In genomic region chr15:64717130-64717529, GRCh38 we compare ENCODE assay signal across 26 cellular contexts. TPM values are rescaled to one million over a fixed set of nuclear protein-coding genes. Genes with fewer than 3 reads are reported as not detected.
DNase-seq lines count a peak whose midpoint lies in the region; ATAC-seq and TF ChIP-seq lines count a peak whose summit lies in the region.
"Had no signal": no experiment of that assay in that cellular context is flagged by ENCODE, and none has a peak within 500 bp of the region (broad histone marks: within the 10 kb centered on the region; RNA-seq: fewer than 3 reads in every experiment).

No MANE protein-coding gene starts in this region.

- no peaks in the 10 kb centered on the region for H3K36me3 ChIP-seq in left lung
- H3K36me3 ChIP-seq in stomach = peaks cover 0 to 38% (median 7%) of the 10 kb centered on the region in 4 donors
- H3K36me3 ChIP-seq in mesenchymal stem cell (ENCODE audit: control insufficient read depth in 1 of 2, insufficient read depth in 2 of 2, low read depth in 1 of 2, low read length in 2 of 2) = no peaks in the 10 kb centered on the region
- H3K36me3 ChIP-seq: HAP-1 had no signal

- no peak for DNase-seq in activated naive CD4-positive, alpha-beta T cell treated with Interleukin-2 at 50 U/mL for 16 hours
- DNase-seq in T-cell (no peak), left lung (no peak), stomach (no peak), mesenchymal stem cell (no peak)
- DNase-seq in T-helper 2 cell treated with Interferon-gamma antibody and Interleukin-4, amounts not matched to agents 5 μg/mL and 100 μg/mL, for 36 hours (ENCODE audit: low spot score) = no peak
- DNase-seq: activated CD4-positive, alpha-beta T cell treated with anti-CD3 and anti-CD28 coated beads, Interleukin-2, amount 50 U/mL, for 4 hours; activated CD8-positive, alpha-beta memory T cell treated with anti-CD3 and anti-CD28 coated beads, Interleukin-2, amount 50 U/mL, for 4 hours; activated naive CD8-positive, alpha-beta T cell treated with anti-CD3 and anti-CD28 coated beads, Interleukin-2, amount 50 U/mL, for 24 hours; cerebellar nuclear complex; foreskin fibroblast; GDM1; hippocampal formation; immature natural killer cell; mucosa of descending colon; NCI-H1048; NCI-H187; NCI-H345; stimulated activated CD8-positive, alpha-beta memory T cell treated with anti-CD3 and anti-CD28 coated beads, Interleukin-4, amount 100 ng/mL, for 48 hours; T-helper 9 cell had no signal

- no peak overlapping the region for H2AFZ ChIP-seq in mesenchymal stem cell (ENCODE audit: low read depth, low read length)

- no peak overlapping the region for H3K23ac ChIP-seq in mesenchymal stem cell (ENCODE audit: low read length in 2 of 2)

- H3K4me1 ChIP-seq in left lung (peaks cover 0 to 16% of the 10 kb centered on the region in 2 donors), stomach (peaks cover 0 to 4% (median 0%) of the 10 kb centered on the region in 4 donors), mesenchymal stem cell (ENCODE audit: control insufficient read depth, insufficient read depth, low read depth, low read length) (no peaks in the 10 kb centered on the region)
- H3K4me1 ChIP-seq: HAP-1 had no signal

- no peak for TF ChIP-seq POLR2A in stomach (IDR thresholded peaks at IDR 0.05)

- no peaks in the 10 kb centered on the region for H3K36me3 Mint-ChIP-seq in activated naive CD4-positive, alpha-beta T cell treated with anti-CD3 and anti-CD28 coated beads, Interleukin-2, amount 50 U/mL, for 24 hours
- no peaks in the 10 kb centered on the region for H3K36me3 Mint-ChIP-seq in T-cell
- no peaks in the 10 kb centered on the region for H3K36me3 Mint-ChIP-seq in T-helper 2 cell treated with Interferon-gamma antibody and Interleukin-4, amounts not matched to agents 5 μg/mL and 100 μg/mL, for 36 hours (ENCODE audit: low read depth)
- H3K36me3 Mint-ChIP-seq: immature natural killer cell had no signal

- TF ChIP-seq EP300 in stomach (IDR thresholded peaks at IDR 0.05) = no peak

- H3K4me3 ChIP-seq in left lung (no peak overlapping the region), stomach (no peak overlapping the region), mesenchymal stem cell (ENCODE audit: insufficient read depth in 1 of 2, low read depth in 1 of 2, low read length in 2 of 2) (no peak overlapping the region)
- H3K4me3 ChIP-seq: A549, HAP-1, mucosa of descending colon had no signal

- no peak for TF ChIP-seq CTCF in left lung (IDR thresholded peaks at IDR 0.05)
- no peak for TF ChIP-seq CTCF in stomach (IDR thresholded peaks at IDR 0.05)

- H2AK5ac ChIP-seq in mesenchymal stem cell (ENCODE audit: low read length, severe bottlenecking) = no peak overlapping the region

- 74 to 90% (median 89%) methylated on average over 7 of the region's 7 CpGs for WGBS in stomach, 5 donors
- WGBS in mesenchymal stem cell = 98% methylated on average over 7 of the region's 7 CpGs

- H3K18ac ChIP-seq in mesenchymal stem cell (ENCODE audit: low read depth in 1 of 2, low read length in 2 of 2) = no peak overlapping the region

- H3K4ac ChIP-seq in mesenchymal stem cell (ENCODE audit: low read depth in 1 of 2, low read length in 2 of 2) = no peak overlapping the region

- H4K91ac ChIP-seq in mesenchymal stem cell (ENCODE audit: low read length) = no peak overlapping the region

- no peak overlapping the region for H2BK5ac ChIP-seq in mesenchymal stem cell (ENCODE audit: low read depth, low read length, poor library complexity, severe bottlenecking)

- H3K9me3 ChIP-seq in left lung (no peaks in the 10 kb centered on the region), stomach (no peaks in the 10 kb centered on the region), mesenchymal stem cell (ENCODE audit: control insufficient read depth, low read length) (no peaks in the 10 kb centered on the region)
- H3K9me3 ChIP-seq: A549, HAP-1, mucosa of descending colon had no signal

- H3K9me3 Mint-ChIP-seq in activated naive CD4-positive, alpha-beta T cell treated with anti-CD3 and anti-CD28 coated beads, Interleukin-2, amount 50 U/mL, for 24 hours = no peaks in the 10 kb centered on the region
- H3K9me3 Mint-ChIP-seq in T-cell = no peaks in the 10 kb centered on the region
- no peaks in the 10 kb centered on the region for H3K9me3 Mint-ChIP-seq in T-helper 2 cell treated with Interferon-gamma antibody and Interleukin-4, amounts not matched to agents 5 μg/mL and 100 μg/mL, for 36 hours
- H3K9me3 Mint-ChIP-seq: activated naive CD8-positive, alpha-beta T cell treated with anti-CD3 and anti-CD28 coated beads, Interleukin-2, amount 50 U/mL, for 24 hours; immature natural killer cell; neural crest cell had no signal

- H3K4me1 Mint-ChIP-seq in activated naive CD4-positive, alpha-beta T cell treated with anti-CD3 and anti-CD28 coated beads, Interleukin-2, amount 50 U/mL, for 24 hours = peaks cover 18% of the 10 kb centered on the region
- peaks cover 15 to 19% (median 16%) of the 10 kb centered on the region in 3 donors for H3K4me1 Mint-ChIP-seq in T-cell
- peaks cover 2% of the 10 kb centered on the region for H3K4me1 Mint-ChIP-seq in T-helper 2 cell treated with Interferon-gamma antibody and Interleukin-4, amounts not matched to agents 5 μg/mL and 100 μg/mL, for 36 hours (ENCODE audit: low read depth)
- H3K4me1 Mint-ChIP-seq: immature natural killer cell had no signal

- H2BK15ac ChIP-seq in mesenchymal stem cell (ENCODE audit: low read depth, poor library complexity, severe bottlenecking) = no peak overlapping the region

- POLR2A ChIA-PET in T-cell (lab: Charles Lee) = interaction anchor here in 1 of 2 donors (0.6 kb wide), 1 partner anchor 443 kb away, joined by 4 read pairs; no protein-coding TSS in a partner anchor

- H3K9ac ChIP-seq in mesenchymal stem cell (ENCODE audit: low read length) = no peak overlapping the region

- H4K8ac ChIP-seq in mesenchymal stem cell (ENCODE audit: low read length) = no peak overlapping the region

- intact Hi-C loops in left lung (cut with DNase I) = no loop called here
- intact Hi-C loops in stomach (cut with DNase I; ENCODE audit: low total_unique reads) = no loop called here

- ATAC-seq in T-cell (replicated peaks in 1 of 4) (peak; percentile 23 to 68 (median 38)), left lung (no peak), GM18909 (IDR thresholded peaks at IDR 0.05; ENCODE audit: poor library complexity, unreplicated experiment) (no peak)
- ATAC-seq: activated naive CD8-positive, alpha-beta T cell treated with anti-CD3 and anti-CD28 coated beads, Interleukin-2, amount 50 U/mL, for 24 hours; mucosa of descending colon had no signal

- no peak overlapping the region for H2BK120ac ChIP-seq in mesenchymal stem cell (ENCODE audit: low read depth, low read length)

- no peak overlapping the region for H3K4me2 ChIP-seq in mesenchymal stem cell (ENCODE audit: low read length, poor library complexity, severe bottlenecking)
- H3K4me2 ChIP-seq: A549 had no signal

- CTCF ChIA-PET in T-cell (lab: Charles Lee) = interaction anchor here (0.6 to 2.6 kb wide), 4 partner anchors 11 to 17 kb away, joined by 3 to 10 read pairs (median 4); no protein-coding TSS in a partner anchor

- H3K27ac ChIP-seq in left lung (peak overlapping the region; percentile 19 to 64), stomach (peak overlapping the region in 4 of 5 donors; percentile 66 to 74 (median 70)), mesenchymal stem cell (ENCODE audit: low read length, poor library complexity, severe bottlenecking) (no peak overlapping the region)
- H3K27ac ChIP-seq: A549 had no signal

- H3K27ac Mint-ChIP-seq in activated naive CD4-positive, alpha-beta T cell treated with anti-CD3 and anti-CD28 coated beads, Interleukin-2, amount 50 U/mL, for 24 hours = peak overlapping the region; percentile 96
- H3K27ac Mint-ChIP-seq in T-cell = peak overlapping the region; percentile 74 to 77
- no peak overlapping the region for H3K27ac Mint-ChIP-seq in T-helper 2 cell treated with Interferon-gamma antibody and Interleukin-4, amounts not matched to agents 5 μg/mL and 100 μg/mL, for 36 hours
- H3K27ac Mint-ChIP-seq: activated naive CD8-positive, alpha-beta T cell treated with anti-CD3 and anti-CD28 coated beads, Interleukin-2, amount 50 U/mL, for 24 hours; immature natural killer cell had no signal

- H3K4me3 Mint-ChIP-seq in activated naive CD4-positive, alpha-beta T cell treated with anti-CD3 and anti-CD28 coated beads, Interleukin-2, amount 50 U/mL, for 24 hours = no peak overlapping the region
- H3K4me3 Mint-ChIP-seq in T-cell = peak overlapping the region in 1 of 3 donors; percentile 48
- H3K4me3 Mint-ChIP-seq in T-helper 2 cell treated with Interferon-gamma antibody and Interleukin-4, amounts not matched to agents 5 μg/mL and 100 μg/mL, for 36 hours = no peak overlapping the region
- H3K4me3 Mint-ChIP-seq: activated naive CD8-positive, alpha-beta T cell treated with anti-CD3 and anti-CD28 coated beads, Interleukin-2, amount 50 U/mL, for 24 hours; immature natural killer cell; neural crest cell had no signal

- no peaks in the 10 kb centered on the region for H3K27me3 Mint-ChIP-seq in activated naive CD4-positive, alpha-beta T cell treated with anti-CD3 and anti-CD28 coated beads, Interleukin-2, amount 50 U/mL, for 24 hours
- no peaks in the 10 kb centered on the region for H3K27me3 Mint-ChIP-seq in T-cell
- no peaks in the 10 kb centered on the region for H3K27me3 Mint-ChIP-seq in T-helper 2 cell treated with Interferon-gamma antibody and Interleukin-4, amounts not matched to agents 5 μg/mL and 100 μg/mL, for 36 hours (ENCODE audit: low read depth)
- H3K27me3 Mint-ChIP-seq: activated naive CD8-positive, alpha-beta T cell treated with anti-CD3 and anti-CD28 coated beads, Interleukin-2, amount 50 U/mL, for 24 hours had no signal

- no peak overlapping the region for H3K14ac ChIP-seq in mesenchymal stem cell (ENCODE audit: low read length in 2 of 2)

- no peaks in the 10 kb centered on the region for H3K79me1 ChIP-seq in mesenchymal stem cell (replicated peaks; ENCODE audit: low read length, poor library complexity, severe bottlenecking)

- H3K27me3 ChIP-seq in left lung (no peaks in the 10 kb centered on the region), stomach (no peaks in the 10 kb centered on the region), mesenchymal stem cell (ENCODE audit: control insufficient read depth in 1 of 2, insufficient read depth in 1 of 2, low read length in 2 of 2) (no peaks in the 10 kb centered on the region)

- no peak overlapping the region for H2BK12ac ChIP-seq in mesenchymal stem cell (ENCODE audit: low read length in 2 of 2)

RNA-seq across cellular contexts. Expression of gene RBPMS2, which starts 58.3 kb away (rescaled TPM):
- under 1 TPM in 3 of 5 donors, not detected in 2; 0.16 to 0.26 (median 0.20) TPM for total RNA-seq in T-cell
- total RNA-seq in left lung = 1 to 10 TPM; 3.7 to 4.7 TPM
- total RNA-seq in stomach = 10 to 100 TPM in 1 of 5 donors, 1 to 10 TPM in 4; 2.3 to 38.8 (median 8.7) TPM
- 10 to 100 TPM in 2 of 3 donors, 1 to 10 TPM in 1; 9.5 to 18.8 (median 17.0) TPM for polyA plus RNA-seq in stomach
- polyA plus RNA-seq in mesenchymal stem cell (2013, experiment 1 of 2) = 23.8 TPM
- polyA plus RNA-seq in mesenchymal stem cell (2013, experiment 2 of 2) = 24.0 TPM
- total RNA-seq: OCI-LY7 had no signal

Comparison
In these comparisons a context has a peak if more than half of its experiments do, and no peak if none do; other contexts are left out.
1. ATAC-seq: peak in T-cell (4 of 4); none in left lung (single experiment) and GM18909 (single experiment).